Comparison of ENCODE assay signal across 11 cellular contexts in the genomic region with DNA sequence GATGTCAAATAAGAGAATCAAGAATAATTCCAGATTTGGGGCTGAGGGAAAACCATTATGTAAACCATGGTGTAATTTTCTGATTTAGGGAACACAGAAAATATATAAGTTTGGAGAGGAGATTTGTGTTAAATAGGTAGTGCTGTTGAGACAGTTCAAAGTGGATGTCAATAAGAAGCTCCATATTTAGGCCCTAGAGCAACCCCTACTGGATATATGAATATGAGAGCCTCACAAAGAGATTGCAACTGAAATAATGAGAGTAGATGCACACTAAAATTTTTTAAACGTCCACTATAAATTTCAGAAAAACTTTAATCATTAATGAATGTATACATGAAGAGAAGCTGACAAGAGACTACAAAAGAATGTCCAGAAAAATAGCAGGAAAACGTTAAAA.
DNase-seq lines count a peak whose midpoint lies in the region; ATAC-seq and TF ChIP-seq lines count a peak whose summit lies in the region.
"Had no signal": no experiment of that assay in that cellular context is flagged by ENCODE, and none has a peak within 500 bp of the region (broad histone marks: within the 10 kb centered on the region; RNA-seq: fewer than 3 reads in every experiment).

No MANE protein-coding gene starts in this region.

- no peak for ATAC-seq in heart right ventricle
- ATAC-seq: CD8-positive, alpha-beta T cell; sciatic nerve had no signal

- H3K4me3 ChIP-seq in left ventricle myocardium inferior (no peak overlapping the region), heart right ventricle (no peak overlapping the region), stomach (no peak overlapping the region), tibial artery (no peak overlapping the region)

- intact Hi-C loops in left ventricle myocardium inferior (cut with micrococcal nuclease) = no loop called here
- intact Hi-C loops in heart right ventricle (cut with DNase I) = no loop called here
- intact Hi-C loops in stomach (cut with DNase I; ENCODE audit: low total_unique reads) = no loop called here
- intact Hi-C loops in tibial artery (cut with DNase I; ENCODE audit: low total_unique reads) = no loop called here

- no peak for TF ChIP-seq EP300 in stomach (IDR thresholded peaks at IDR 0.05)

- H3K27me3 ChIP-seq in left ventricle myocardium inferior (ENCODE audit: low read depth) (no peaks in the 10 kb centered on the region), heart right ventricle (no peaks in the 10 kb centered on the region), stomach (no peaks in the 10 kb centered on the region), tibial artery (no peaks in the 10 kb centered on the region)

- no peaks in the 10 kb centered on the region for H3K4me1 ChIP-seq in left ventricle myocardium inferior
- H3K4me1 ChIP-seq in heart right ventricle = no peaks in the 10 kb centered on the region
- H3K4me1 ChIP-seq in stomach = no peaks in the 10 kb centered on the region
- H3K4me1 ChIP-seq in tibial artery = no peaks in the 10 kb centered on the region

- WGBS in heart right ventricle, 2 donors = 30 to 39% methylated on average over 2 of the region's 2 CpGs
- 25 to 45% (median 36%) methylated on average over 2 of the region's 2 CpGs for WGBS in stomach, 5 donors

- no peak for TF ChIP-seq POLR2A in stomach (IDR thresholded peaks at IDR 0.05)

- H3K27ac ChIP-seq in left ventricle myocardium inferior (replicated peaks) (no peak overlapping the region), heart right ventricle (no peak overlapping the region), stomach (no peak overlapping the region), tibial artery (no peak overlapping the region)

- TF ChIP-seq CTCF in left ventricle myocardium inferior (IDR thresholded peaks at IDR 0.05; ENCODE audit: borderline replicate concordance) (peak; percentile 19), heart right ventricle (IDR thresholded peaks at IDR 0.05) (no peak), stomach (IDR thresholded peaks at IDR 0.05) (no peak), tibial artery (IDR thresholded peaks at IDR 0.05) (no peak)

- no peaks in the 10 kb centered on the region for H3K36me3 ChIP-seq in left ventricle myocardium inferior
- H3K36me3 ChIP-seq in heart right ventricle = no peaks in the 10 kb centered on the region
- H3K36me3 ChIP-seq in stomach = no peaks in the 10 kb centered on the region
- H3K36me3 ChIP-seq in tibial artery = no peaks in the 10 kb centered on the region

- no peaks in the 10 kb centered on the region for H3K9me3 ChIP-seq in left ventricle myocardium inferior (replicated peaks)
- no peaks in the 10 kb centered on the region for H3K9me3 ChIP-seq in heart right ventricle
- no peaks in the 10 kb centered on the region for H3K9me3 ChIP-seq in stomach
- H3K9me3 ChIP-seq in tibial artery = no peaks in the 10 kb centered on the region

- DNase-seq in left ventricle myocardium inferior (no peak), heart right ventricle (no peak), NCI-H446 (lab: John Stamatoyannopoulos, UW) (peak; percentile 17 to 55), dedifferentiated amniotic fluid mesenchymal stem cell (ENCODE audit: extremely low spot score) (peak; percentile 28), stomach (no peak), tibial artery (no peak)
- DNase-seq in activated CD4-positive, alpha-beta T cell treated with anti-CD3 and anti-CD28 coated beads for 48 hours = no peak
- no peak for DNase-seq in activated CD4-positive, alpha-beta T cell treated with anti-CD3 and anti-CD28 coated beads, Interleukin-2, amount 50 U/mL, for 4 hours
- DNase-seq: CD8-positive, alpha-beta T cell; NCI-H1930 had no signal

Comparison
In these comparisons a context has a peak if more than half of its experiments do, and no peak if none do; other contexts are left out.
1. DNase-seq: peak in NCI-H446 (2 of 2) and dedifferentiated amniotic fluid mesenchymal stem cell (single experiment); none in left ventricle myocardium inferior (single experiment), heart right ventricle (0 of 2), activated CD4-positive, alpha-beta T cell treated with anti-CD3 and anti-CD28 coated beads for 48 hours (single experiment), activated CD4-positive, alpha-beta T cell treated with anti-CD3 and anti-CD28 coated beads, Interleukin-2, amount 50 U/mL, for 4 hours (0 of 2), stomach (single experiment) and tibial artery (0 of 2).